8 cellular contexts compared by ENCODE assay signal in the genomic region with DNA sequence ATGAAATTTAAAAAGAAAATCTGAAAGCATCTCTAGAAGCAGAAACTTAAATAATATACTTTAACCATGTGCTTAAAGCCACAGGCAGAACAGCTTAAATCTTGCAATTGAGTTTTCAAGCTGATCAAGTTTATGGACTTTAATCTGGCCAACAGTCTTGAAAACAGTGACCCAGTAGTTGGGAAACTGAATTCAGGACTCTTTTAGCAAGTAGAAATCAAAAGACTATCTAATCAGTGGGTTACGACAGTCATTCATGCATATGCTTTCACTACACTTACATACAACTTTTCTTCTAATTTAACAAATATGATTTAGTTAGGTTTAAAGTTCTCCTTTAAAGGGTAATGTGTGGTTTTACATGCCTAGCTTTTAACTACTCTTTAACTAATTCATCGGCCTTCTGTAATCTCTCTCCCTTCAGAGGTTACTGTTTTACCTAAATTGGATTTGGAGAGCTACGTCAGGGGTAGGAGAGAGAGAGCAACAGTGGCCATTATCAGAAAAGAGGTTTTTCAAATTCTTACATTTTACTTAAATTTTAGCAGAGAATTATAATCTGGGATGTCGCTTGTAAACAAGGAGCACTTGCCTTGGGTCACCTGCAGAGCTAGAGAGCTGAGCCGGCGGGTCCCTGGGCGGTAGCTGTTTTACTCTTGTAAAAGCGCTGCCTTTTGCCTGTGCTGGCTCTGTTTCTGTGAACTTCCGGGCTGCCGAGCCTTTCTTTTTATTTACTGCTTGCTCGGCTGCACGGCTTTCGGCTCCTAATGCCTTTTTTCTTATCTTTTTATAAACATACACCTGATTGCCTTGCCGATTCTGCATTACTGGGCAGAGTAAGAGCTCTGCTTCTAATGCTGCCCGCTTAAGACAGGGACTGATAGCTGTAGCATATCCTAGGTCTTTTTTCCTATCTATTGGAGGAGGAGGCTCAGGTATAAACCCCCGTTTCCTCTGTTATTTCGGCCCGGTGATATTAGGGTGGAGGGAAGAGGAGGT. TPM values are rescaled to one million over a fixed set of nuclear protein-coding genes. Genes with fewer than 3 reads are reported as not detected.
DNase-seq lines count a peak whose midpoint lies in the region; ATAC-seq and TF ChIP-seq lines count a peak whose summit lies in the region.

No MANE protein-coding gene starts in this region.

- peak overlapping the region; percentile 12 for H3K4me3 ChIP-seq in GM12875 (ENCODE audit: low read depth, low read length)
- H3K4me3 ChIP-seq in foreskin fibroblast (ENCODE audit: low read depth in 1 of 2, low read length in 2 of 2): peak overlapping the region; percentile 25
- H3K4me3 ChIP-seq in parathyroid adenoma (ENCODE audit: low read depth, low read length): peak overlapping the region; percentile 62
- H3K4me3 ChIP-seq in upper lobe of right lung: peak overlapping the region; percentile 55

- H2AFZ ChIP-seq in parathyroid adenoma: peak overlapping the region; percentile 53

- H3K4me2 ChIP-seq in parathyroid adenoma (ENCODE audit: low read length): peak overlapping the region; percentile 82

- ATAC-seq in upper lobe of right lung: peak; percentile 78

- H3K79me2 ChIP-seq in parathyroid adenoma: no peaks in the 10 kb centered on the region

- peaks cover 47% of the 10 kb centered on the region for H3K4me1 Mint-ChIP-seq in activated T-cell treated with anti-CD3 and anti-CD28 coated beads, Interleukin-2, amount 50 U/mL, for 24 hours (ENCODE audit: low read depth)

- H3K4me3 Mint-ChIP-seq in activated T-cell treated with anti-CD3 and anti-CD28 coated beads, Interleukin-2, amount 50 U/mL, for 24 hours: peak overlapping the region; percentile 83

- H3K9me3 ChIP-seq in parathyroid adenoma (ENCODE audit: control insufficient read depth, low read length): no peaks in the 10 kb centered on the region
- H3K9me3 ChIP-seq in upper lobe of right lung: no peaks in the 10 kb centered on the region

- DNase-seq in HEK293T (ENCODE audit: extremely low spot score) (peak; percentile 34), NCI-H2227 treated with DMSO at 0.1 percent for 48 hours (lab: John Stamatoyannopoulos, UW) (peak; percentile 10), foreskin fibroblast (peak; percentile 4 to 41), upper lobe of right lung (peak; percentile 70), GDM1 (lab: John Stamatoyannopoulos, UW) (no peak)
- peak; percentile 73 for DNase-seq in activated T-cell treated with anti-CD3 and anti-CD28 coated beads, Interleukin-2, amount 50 U/mL, for 24 hours

- CTCF ChIA-PET in HEK293T (lab: Yijun Ruan, JAX): interaction anchor here (0.6 to 0.8 kb wide), 5 partner anchors 11 to 519 kb away, joined by 3 to 5 read pairs (median 4); no protein-coding TSS in a partner anchor

- POLR2A ChIA-PET in HEK293T (lab: Yijun Ruan, JAX): interaction anchor here (1.0 kb wide), 1 partner anchor 11 kb away, joined by 3 read pairs; no protein-coding TSS in a partner anchor

- H3K27ac ChIP-seq in parathyroid adenoma (no peak overlapping the region), upper lobe of right lung (peak overlapping the region; percentile 87)

- H3K27ac Mint-ChIP-seq in activated T-cell treated with anti-CD3 and anti-CD28 coated beads, Interleukin-2, amount 50 U/mL, for 24 hours: peak overlapping the region; percentile 94

- no peaks in the 10 kb centered on the region for H3K36me3 Mint-ChIP-seq in activated T-cell treated with anti-CD3 and anti-CD28 coated beads, Interleukin-2, amount 50 U/mL, for 24 hours (ENCODE audit: low read depth)

- no peaks in the 10 kb centered on the region for H3K27me3 Mint-ChIP-seq in activated T-cell treated with anti-CD3 and anti-CD28 coated beads, Interleukin-2, amount 50 U/mL, for 24 hours

- intact Hi-C loops in upper lobe of right lung (cut with DNase I): no loop called here

- no peak for TF ChIP-seq CTCF in GM12875 (IDR thresholded peaks at IDR 0.05; ENCODE audit: borderline replicate concordance, insufficient read depth, low read depth, low read length)
- TF ChIP-seq CTCF in foreskin fibroblast (IDR thresholded peaks at IDR 0.05; ENCODE audit: low read depth, low read length): no peak
- no peak for TF ChIP-seq CTCF in parathyroid adenoma (IDR thresholded peaks at IDR 0.05)
- no peak for TF ChIP-seq CTCF in upper lobe of right lung (IDR thresholded peaks at IDR 0.05)

- no peaks in the 10 kb centered on the region for H3K27me3 ChIP-seq in parathyroid adenoma (ENCODE audit: control insufficient read depth, insufficient read depth, low read length)
- no peaks in the 10 kb centered on the region for H3K27me3 ChIP-seq in upper lobe of right lung

- H3K36me3 ChIP-seq in parathyroid adenoma (ENCODE audit: control insufficient read depth, insufficient read depth, low read length) (no peaks in the 10 kb centered on the region), upper lobe of right lung (no peaks in the 10 kb centered on the region)

- H3K9me3 Mint-ChIP-seq in activated T-cell treated with anti-CD3 and anti-CD28 coated beads, Interleukin-2, amount 50 U/mL, for 24 hours: no peaks in the 10 kb centered on the region

- H3K9ac ChIP-seq in parathyroid adenoma: no peak overlapping the region

- H3K4me1 ChIP-seq in parathyroid adenoma: no peaks in the 10 kb centered on the region
- H3K4me1 ChIP-seq in upper lobe of right lung: peaks cover 16% of the 10 kb centered on the region

TF ChIP-seq in HEK293T, 16 proteins besides CTCF, POLR2A, EP300 and RAD21:
- no peak for TF ChIP-seq BHLHE40 (IDR thresholded peaks at IDR 0.05; ENCODE audit: borderline replicate concordance)

RNA-seq across cellular contexts. Expression of a gene that starts 17.4 kb away (rescaled TPM):
- 1,056 TPM for total RNA-seq in upper lobe of right lung

RNA-seq across cellular contexts. Expression of a gene that starts 28.8 kb away (rescaled TPM):
- 11.4 TPM for total RNA-seq in upper lobe of right lung

Comparison
In these comparisons a context has a peak if more than half of its experiments do, and no peak if none do; other contexts are left out.
1. H3K4me3 ChIP-seq: peak in every context shown above with its lines; median percentile 62 in parathyroid adenoma; 55 in upper lobe of right lung; 25 in foreskin fibroblast; 12 in GM12875.